ENCODE assay signal across 8 cellular contexts in genomic region chr1:35369922-35370671, GRCh38.
DNase-seq lines count a peak whose midpoint lies in the region; ATAC-seq lines count a peak whose summit lies in the region.

No MANE protein-coding gene starts in this region.

- peak in 10 of 14 donors; percentile 2 to 48 (median 23) for DNase-seq in C1 segment of cervical spinal cord (lab: John Stamatoyannopoulos, UW)
- DNase-seq in MG63 = peak; percentile 69
- DNase-seq in dermis blood vessel endothelial cell = peak; percentile 96
- peak; percentile 91 for DNase-seq in myocyte (ENCODE audit: low read depth)
- no peak for DNase-seq in NK-92 (lab: John Stamatoyannopoulos, UW; ENCODE audit: unreplicated experiment)
- DNase-seq in NCI-H187 (lab: John Stamatoyannopoulos, UW) = no peak
- DNase-seq in NCI-H82 treated with DMSO at 0.1 percent for 48 hours (lab: John Stamatoyannopoulos, UW; ENCODE audit: unreplicated experiment) = no peak

- no peaks in the 10 kb centered on the region for H3K27me3 ChIP-seq in MG63

- peaks cover 21% of the 10 kb centered on the region for H3K36me3 ChIP-seq in MG63

- ATAC-seq in GM21367 (IDR thresholded peaks at IDR 0.05; ENCODE audit: unreplicated experiment) = no peak

- no peak overlapping the region for H3K4me3 ChIP-seq in MG63

- no peaks in the 10 kb centered on the region for H3K9me3 ChIP-seq in MG63

Comparison
In these comparisons a context has a peak if more than half of its experiments do, and no peak if none do; other contexts are left out.
1. DNase-seq: peak in C1 segment of cervical spinal cord (10 of 14), MG63 (single experiment), dermis blood vessel endothelial cell (single experiment) and myocyte (single experiment); none in NK-92 (single experiment), NCI-H187 (0 of 2) and NCI-H82 treated with DMSO at 0.1 percent for 48 hours (single experiment).